In the genomic region with DNA sequence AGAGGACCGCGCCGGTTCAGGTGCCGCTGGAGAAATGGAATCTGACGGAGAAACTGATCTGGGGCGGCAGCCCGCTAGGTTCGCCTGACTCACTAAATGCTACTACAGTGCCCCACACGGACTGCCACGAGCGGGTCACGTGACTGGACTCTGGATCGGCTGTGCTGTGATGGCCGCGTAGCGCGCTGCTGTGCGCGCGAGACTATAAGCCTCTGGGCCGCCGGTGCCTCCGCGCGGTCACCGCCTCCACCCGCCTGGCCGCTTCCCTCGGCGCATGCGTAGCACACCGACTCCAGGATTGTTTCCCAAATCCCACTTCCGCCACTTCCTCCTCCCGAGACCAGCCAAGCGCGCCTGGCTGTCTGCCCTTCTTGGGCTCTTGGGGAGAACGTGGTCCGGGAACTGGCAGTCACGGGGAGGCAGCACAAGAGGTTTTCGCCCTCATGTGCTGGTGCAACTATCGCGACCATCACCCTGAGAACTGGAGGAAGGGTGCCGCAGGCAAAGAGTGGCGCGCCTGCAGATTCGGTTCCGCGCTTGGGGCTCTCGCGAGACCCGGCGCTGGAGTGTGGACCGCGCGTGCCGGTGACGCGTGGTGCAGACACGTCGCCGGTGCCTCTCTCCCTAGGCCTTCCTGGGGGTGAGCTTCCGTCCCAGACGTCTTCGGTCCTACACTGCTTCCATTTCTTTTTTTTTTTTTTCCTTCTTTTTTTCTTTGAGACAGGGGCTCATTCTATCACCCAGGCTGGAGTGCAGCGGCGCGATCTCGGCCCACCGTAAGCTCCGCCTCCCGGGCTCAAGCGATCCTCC, we compare ENCODE assay signal across 9 cellular contexts. TPM values are rescaled to one million over a fixed set of nuclear protein-coding genes. Genes with fewer than 3 reads are reported as not detected.
DNase-seq lines count a peak whose midpoint lies in the region; ATAC-seq and TF ChIP-seq lines count a peak whose summit lies in the region.
"Had no signal": no experiment of that assay in that cellular context is flagged by ENCODE, and none has a peak within 500 bp of the region (broad histone marks: within the 10 kb centered on the region; RNA-seq: fewer than 3 reads in every experiment).

No MANE protein-coding gene starts in this region.

- TF ChIP-seq CTCF in lower leg skin (IDR thresholded peaks at IDR 0.05), result no peak

- 0 to 1% methylated on average over 51 to 70 of the region's 72 CpGs for WGBS in lower leg skin, 2 donors

- TF ChIP-seq POLR2A in lower leg skin (IDR thresholded peaks at IDR 0.05), result no peak

- intact Hi-C loops in lower leg skin (cut with DNase I; ENCODE audit: low total_unique reads), result no loop called here

- peak; percentile 77 to 99 (median 94) for DNase-seq in C1 segment of cervical spinal cord (lab: John Stamatoyannopoulos, UW)
- DNase-seq in NCI-H748 (lab: John Stamatoyannopoulos, UW; ENCODE audit: unreplicated experiment), result peak; percentile 98
- DNase-seq in activated CD4-positive, alpha-beta T cell treated with anti-CD3 and anti-CD28 coated beads, Interleukin-2, amount 50 U/mL, for 48 hours, result peak; percentile 92 to 94
- peak; percentile 96 to 99 for DNase-seq in dermis microvascular lymphatic vessel endothelial cell (ENCODE audit: low read depth in 2 of 2)
- peak; percentile 93 to 99 for DNase-seq in lower leg skin (ENCODE audit: low spot score in 2 of 2)
- DNase-seq in stimulated activated CD4-positive, alpha-beta T cell treated with anti-CD3 and anti-CD28 coated beads, Interleukin-4, amount 100 ng/mL, for 4 hours, result peak; percentile 86 to 93

- H3K4me3 ChIP-seq in lower leg skin (ENCODE audit: low read depth, poor library complexity, severe bottlenecking), result peak overlapping the region; percentile 53

- peak; percentile 62 for ATAC-seq in GM19351 (IDR thresholded peaks at IDR 0.05; ENCODE audit: unreplicated experiment)
- ATAC-seq in HG03521 (IDR thresholded peaks at IDR 0.05; ENCODE audit: unreplicated experiment), result peak; percentile 72

RNA-seq across cellular contexts. Expression of a gene that starts 35.8 kb away (rescaled TPM):
- total RNA-seq in dermis microvascular lymphatic vessel endothelial cell (3.4 and 11.8 TPM in 2 replicates), lower leg skin (1 to 10 TPM in 2 of 4 donors, under 1 TPM in 1, not detected in 1; 0.42 to 6.4 (median 4.7) TPM)
- total RNA-seq: subcutaneous adipose tissue had no signal

Comparison
In these comparisons a context has a peak if more than half of its experiments do, and no peak if none do; other contexts are left out.
1. Peak in every context shown above with its lines: DNase-seq, ATAC-seq and H3K4me3 ChIP-seq.